In the genomic region with DNA sequence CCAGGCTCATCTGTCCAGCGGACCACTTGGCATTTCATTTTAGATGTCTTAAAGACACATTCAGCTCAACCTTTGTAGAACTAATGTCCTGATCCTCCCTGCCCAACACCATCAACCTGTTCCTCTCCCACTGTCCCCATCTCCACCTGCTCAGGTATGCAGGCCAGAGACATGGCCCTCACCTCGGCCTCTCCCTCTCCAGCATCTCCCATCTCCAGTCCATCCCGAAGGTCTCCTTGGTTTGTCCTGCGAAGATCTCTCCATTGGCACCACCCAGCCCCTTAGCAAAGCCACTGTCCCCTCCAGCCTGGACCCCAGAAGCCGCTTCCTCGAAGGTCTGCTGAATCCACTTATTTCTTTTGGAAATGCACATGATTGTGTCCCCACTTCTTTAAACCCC, we compare ENCODE assay signal across 17 cellular contexts. TPM values are rescaled to one million over a fixed set of nuclear protein-coding genes. Genes with fewer than 3 reads are reported as not detected.
DNase-seq lines count a peak whose midpoint lies in the region; ATAC-seq and TF ChIP-seq lines count a peak whose summit lies in the region.
"Had no signal": no experiment of that assay in that cellular context is flagged by ENCODE, and none has a peak within 500 bp of the region (broad histone marks: within the 10 kb centered on the region; RNA-seq: fewer than 3 reads in every experiment).

No MANE protein-coding gene starts in this region.

- CTCF ChIA-PET in RWPE1 (lab: Yijun Ruan, JAX) (interaction anchor here (1.8 kb wide), 1 partner anchor 8 kb away, joined by 7 read pairs; no protein-coding TSS in a partner anchor), GM10248 (lab: Yijun Ruan, JAX) (interaction anchor here (3.8 to 5.5 kb wide), 2 partner anchors 8 to 14 kb away, joined by 15 to 26 read pairs; no protein-coding TSS in a partner anchor)

- TF ChIP-seq CTCF in BE2C (IDR thresholded peaks at IDR 0.05; ENCODE audit: low read depth, low read length) (no peak), RWPE1 (conservative IDR thresholded peaks at IDR 0.05; ENCODE audit: low read depth) (no peak), esophagus muscularis mucosa (IDR thresholded peaks at IDR 0.05) (no peak), psoas muscle (IDR thresholded peaks at IDR 0.05) (no peak), GM10248 (IDR thresholded peaks at IDR 0.05; ENCODE audit: control extremely low read depth, extremely low read depth, low read depth, missing control alignments) (no peak)

- whole genome bisulfite sequencing in esophagus muscularis mucosa, result 91% methylated on average over 6 of the region's 6 CpGs
- 81 to 87% (median 82%) methylated on average over 6 of the region's 6 CpGs for WGBS in psoas muscle, 3 donors

- H3K36me3 ChIP-seq in BE2C, result no peaks in the 10 kb centered on the region
- H3K36me3 ChIP-seq in esophagus muscularis mucosa, result no peaks in the 10 kb centered on the region
- no peaks in the 10 kb centered on the region for H3K36me3 ChIP-seq in psoas muscle (ENCODE audit: insufficient read depth in 1 of 2, low read depth in 1 of 2)

- no peak for TF ChIP-seq EP300 in esophagus muscularis mucosa (IDR thresholded peaks at IDR 0.05)

- POLR2A ChIA-PET in RWPE1 (lab: Yijun Ruan, JAX; ENCODE audit: low non-redundant PET) (no interaction called here), GM10248 (lab: Yijun Ruan, JAX) (no interaction called here)

- TF ChIP-seq POLR2A in esophagus muscularis mucosa (IDR thresholded peaks at IDR 0.05; ENCODE audit: low read depth), result no peak

- no peak for DNase-seq in BE2C
- no peak for DNase-seq in RWPE1 (ENCODE audit: low spot score)
- DNase-seq in esophagus muscularis mucosa (ENCODE audit: extremely low spot score), result no peak
- DNase-seq in psoas muscle, result peak in 1 of 2 donors; percentile 26
- DNase-seq in COR-L47 (lab: John Stamatoyannopoulos, UW), result no peak
- DNase-seq in amniotic stem cell (lab: John Stamatoyannopoulos, UW), result no peak
- no peak for DNase-seq in GM10248 (ENCODE audit: extremely low spot score)
- DNase-seq: DMS153, H7, MM.1S, NCI-H1092 treated with DMSO at 0.1 percent for 48 hours, NCI-H226, NCI-H526 treated with DMSO at 0.1 percent for 48 hours had no signal

- no peak for ATAC-seq in psoas muscle
- ATAC-seq in GM19023 (IDR thresholded peaks at IDR 0.05; ENCODE audit: unreplicated experiment), result no peak

- H3K4me1 ChIP-seq in BE2C, result peaks cover 36% of the 10 kb centered on the region
- peaks cover 44 to 49% (median 45%) of the 10 kb centered on the region in 4 donors for H3K4me1 ChIP-seq in esophagus muscularis mucosa
- H3K4me1 ChIP-seq in psoas muscle, result peaks cover 10% of the 10 kb centered on the region

- H3K4me3 ChIP-seq in BE2C (ENCODE audit: low read depth, low read length) (peak overlapping the region; percentile 40), esophagus muscularis mucosa (no peak overlapping the region), psoas muscle (no peak overlapping the region)

- H3K9me3 ChIP-seq in BE2C (no peaks in the 10 kb centered on the region), esophagus muscularis mucosa (no peaks in the 10 kb centered on the region), psoas muscle (no peaks in the 10 kb centered on the region)

- intact Hi-C loops in esophagus muscularis mucosa (cut with DNase I) (no loop called here), psoas muscle (cut with DNase I) (no loop called here)

- H3K27me3 ChIP-seq in BE2C, result no peaks in the 10 kb centered on the region
- no peaks in the 10 kb centered on the region for H3K27me3 ChIP-seq in esophagus muscularis mucosa
- peaks cover 0 to 8% (median 0%) of the 10 kb centered on the region in 3 donors for H3K27me3 ChIP-seq in psoas muscle (ENCODE audit: insufficient read depth in 3 of 3, low read length in 2 of 3)

- H3K27ac ChIP-seq in RWPE1 (peak overlapping the region; percentile 57; the same call in 1 of the 2 replicates), esophagus muscularis mucosa (replicated peaks in 1 of 4) (peak overlapping the region in 3 of 4 donors; percentile 74 to 78 (median 75)), psoas muscle (peak overlapping the region; percentile 55)

RNA-seq across cellular contexts. Expression of gene KCNC4, which starts 20.9 kb away (rescaled TPM):
- polyA plus RNA-seq in BE2C (2012; ENCODE audit: insufficient read depth, insufficient read length, low read depth), result 3.6 TPM
- total RNA-seq in esophagus muscularis mucosa, result 10 to 100 TPM in 2 of 4 donors, 1 to 10 TPM in 2; 4.6 to 18.0 (median 9.7) TPM
- 10 to 100 TPM in 1 of 4 donors, 1 to 10 TPM in 3; 5.1 to 14.5 (median 5.9) TPM for total RNA-seq in psoas muscle
- 1 to 10 TPM; 2.4 to 9.2 (median 3.1) TPM for polyA plus RNA-seq in psoas muscle

RNA-seq across cellular contexts. Expression of gene SLC6A17, which starts 38.9 kb away (rescaled TPM):
- polyA plus RNA-seq in BE2C (2012; ENCODE audit: insufficient read depth, insufficient read length, low read depth), result 15.5 TPM
- total RNA-seq in esophagus muscularis mucosa (1 to 10 TPM in 1 of 4 donors, under 1 TPM in 3; 0.42 to 1.8 (median 0.57) TPM), psoas muscle (under 1 TPM; 0.09 to 0.19 (median 0.15) TPM)
- polyA plus RNA-seq in psoas muscle, result under 1 TPM; 0.03 to 0.10 (median 0.08) TPM
- total RNA-seq: HT-29, OCI-LY7 had no signal
- polyA plus RNA-seq: CD14-positive monocyte had no signal
